In the genomic region with DNA sequence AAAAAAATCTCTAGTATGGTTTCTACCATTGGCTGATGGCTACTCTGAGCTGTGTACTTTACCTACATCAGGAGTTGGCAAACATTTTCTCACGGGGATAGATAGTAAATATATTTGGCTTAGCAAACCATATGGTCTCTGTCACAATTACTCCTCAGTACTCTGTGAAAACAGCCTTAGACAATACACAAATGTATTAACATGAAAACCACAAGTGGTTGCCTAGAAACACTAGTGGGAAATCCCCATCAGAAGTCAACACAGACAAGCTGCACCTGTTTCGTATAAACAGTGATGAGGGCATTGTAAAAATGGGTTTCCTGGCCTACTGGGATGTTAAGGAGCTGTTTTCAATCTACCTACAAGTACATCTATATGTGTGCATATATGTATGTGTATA, we compare ENCODE assay signal across 1 cellular context.
TF ChIP-seq lines count a peak whose summit lies in the region.

No MANE protein-coding gene starts in this region.

TF ChIP-seq in IMR-90, 13 proteins besides CTCF, POLR2A, EP300 and RAD21:
- TF ChIP-seq, protein P1, sequence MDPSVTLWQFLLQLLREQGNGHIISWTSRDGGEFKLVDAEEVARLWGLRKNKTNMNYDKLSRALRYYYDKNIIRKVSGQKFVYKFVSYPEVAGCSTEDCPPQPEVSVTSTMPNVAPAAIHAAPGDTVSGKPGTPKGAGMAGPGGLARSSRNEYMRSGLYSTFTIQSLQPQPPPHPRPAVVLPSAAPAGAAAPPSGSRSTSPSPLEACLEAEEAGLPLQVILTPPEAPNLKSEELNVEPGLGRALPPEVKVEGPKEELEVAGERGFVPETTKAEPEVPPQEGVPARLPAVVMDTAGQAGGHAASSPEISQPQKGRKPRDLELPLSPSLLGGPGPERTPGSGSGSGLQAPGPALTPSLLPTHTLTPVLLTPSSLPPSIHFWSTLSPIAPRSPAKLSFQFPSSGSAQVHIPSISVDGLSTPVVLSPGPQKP (IDR thresholded peaks at IDR 0.05; ENCODE audit: borderline replicate concordance, low read depth, low read length): no peak
- TF ChIP-seq, protein P2, sequence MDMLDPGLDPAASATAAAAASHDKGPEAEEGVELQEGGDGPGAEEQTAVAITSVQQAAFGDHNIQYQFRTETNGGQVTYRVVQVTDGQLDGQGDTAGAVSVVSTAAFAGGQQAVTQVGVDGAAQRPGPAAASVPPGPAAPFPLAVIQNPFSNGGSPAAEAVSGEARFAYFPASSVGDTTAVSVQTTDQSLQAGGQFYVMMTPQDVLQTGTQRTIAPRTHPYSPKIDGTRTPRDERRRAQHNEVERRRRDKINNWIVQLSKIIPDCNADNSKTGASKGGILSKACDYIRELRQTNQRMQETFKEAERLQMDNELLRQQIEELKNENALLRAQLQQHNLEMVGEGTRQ (IDR thresholded peaks at IDR 0.05; ENCODE audit: low read depth, low read length): no peak
- TF ChIP-seq CEBPB (IDR thresholded peaks at IDR 0.05; ENCODE audit: low read depth, low read length): no peak
- TF ChIP-seq SMC3 (IDR thresholded peaks at IDR 0.05; ENCODE audit: low read depth, low read length): no peak
- TF ChIP-seq BHLHE40 (IDR thresholded peaks at IDR 0.05; ENCODE audit: low read depth, low read length): no peak
- TF ChIP-seq MAFK (IDR thresholded peaks at IDR 0.05; ENCODE audit: low read depth, low read length): no peak
- no peak for TF ChIP-seq CHD1 (IDR thresholded peaks at IDR 0.05; ENCODE audit: low read depth, low read length)
- no peak for TF ChIP-seq MXI1 (IDR thresholded peaks at IDR 0.05; ENCODE audit: borderline replicate concordance, low read depth, low read length)
TF ChIP-seq in IMR-90: peak in this region for 0.
